Comparison of ENCODE assay signal across 22 cellular contexts in genomic region chr2:241213036-241213435, GRCh38. TPM values are rescaled to one million over a fixed set of nuclear protein-coding genes. Genes with fewer than 3 reads are reported as not detected.
A peak's percentile ranks its signal among the peaks of the same experiment; 100 is the strongest.
DNase-seq lines count a peak whose midpoint lies in the region; ATAC-seq, FAIRE-seq and TF ChIP-seq lines count a peak whose summit lies in the region.
"Had no signal": no experiment of that assay in that cellular context is flagged by ENCODE, and none has a peak within 500 bp of the region (broad histone marks: within the 10 kb centered on the region; RNA-seq: fewer than 3 reads in every experiment).

No MANE protein-coding gene starts in this region.

- TF ChIP-seq RAD21 in HepG2 (CRISPR knock-in tag; IDR thresholded peaks at IDR 0.05), result no peak

- no peak overlapping the region for H3K4me3 ChIP-seq in HepG2 (replicated peaks in 1 of 3; ENCODE audit: insufficient read depth in 1 of 3, low read depth in 2 of 3, low read length in 3 of 3)
- H3K4me3 ChIP-seq in right lobe of liver, result no peak overlapping the region
- no peak overlapping the region for H3K4me3 ChIP-seq in psoas muscle
- H3K4me3 ChIP-seq: GM12878 had no signal

- H3K27me3 ChIP-seq in HepG2 (ENCODE audit: control insufficient read depth in 1 of 2, insufficient read depth in 2 of 2, low read length in 2 of 2) (peaks cover 25 to 54% of the 10 kb centered on the region in 2 experiments), right lobe of liver (no peaks in the 10 kb centered on the region), psoas muscle (ENCODE audit: insufficient read depth in 3 of 3, low read length in 2 of 3) (no peaks in the 10 kb centered on the region)
- H3K27me3 ChIP-seq: BE2C had no signal

- no peaks in the 10 kb centered on the region for H3K9me3 Mint-ChIP-seq in neural crest cell
- no peaks in the 10 kb centered on the region for H3K9me3 Mint-ChIP-seq in progenitor cell of endocrine pancreas (ENCODE audit: low read depth)
- H3K9me3 Mint-ChIP-seq: CD4-positive, CD25-positive, alpha-beta regulatory T cell; CD8-positive, alpha-beta memory T cell; H9 had no signal

- no peaks in the 10 kb centered on the region for H3K79me2 ChIP-seq in HepG2 (ENCODE audit: insufficient read depth, low read length)

- H3K9ac ChIP-seq in HepG2 (ENCODE audit: insufficient read depth, low read depth, low read length), result no peak overlapping the region

- intact Hi-C loops in HepG2 (cut with micrococcal nuclease; ENCODE audit: unreplicated experiment) (no loop called here), right lobe of liver (cut with DNase I) (no loop called here), psoas muscle (cut with DNase I) (no loop called here)

- no peaks in the 10 kb centered on the region for H3K36me3 Mint-ChIP-seq in neural crest cell (ENCODE audit: low read depth)
- no peaks in the 10 kb centered on the region for H3K36me3 Mint-ChIP-seq in progenitor cell of endocrine pancreas (ENCODE audit: insufficient read depth)
- H3K36me3 Mint-ChIP-seq: CD4-positive, CD25-positive, alpha-beta regulatory T cell; CD8-positive, alpha-beta memory T cell had no signal

- H3K4me2 ChIP-seq in HepG2 (ENCODE audit: low read depth, low read length), result no peak overlapping the region

- TF ChIP-seq EP300 in HepG2 (IDR thresholded peaks at IDR 0.05; ENCODE audit: low read depth in 2 of 2, low read length in 2 of 2), result no peak
- TF ChIP-seq EP300 in HepG2 (CRISPR knock-in tag; IDR thresholded peaks at IDR 0.05; ENCODE audit: borderline replicate concordance), result no peak

- H4K20me1 ChIP-seq in HepG2 (ENCODE audit: insufficient read depth, low read length), result no peaks in the 10 kb centered on the region

- no peaks in the 10 kb centered on the region for H3K36me3 ChIP-seq in HepG2 (replicated peaks in 1 of 2; ENCODE audit: control insufficient read depth in 1 of 2, insufficient read depth in 2 of 2, low read length in 2 of 2)
- no peaks in the 10 kb centered on the region for H3K36me3 ChIP-seq in right lobe of liver
- H3K36me3 ChIP-seq in psoas muscle (ENCODE audit: insufficient read depth in 1 of 2, low read depth in 1 of 2), result no peaks in the 10 kb centered on the region
- H3K36me3 ChIP-seq: BE2C had no signal

- CTCF ChIA-PET in HepG2 (lab: Yijun Ruan, JAX; ENCODE audit: low intra/inter-chr PET ratio, low total read pairs), result no interaction called here

- H3K4me1 ChIP-seq in HepG2 (ENCODE audit: insufficient read depth, low read length) (peaks cover 39% of the 10 kb centered on the region), right lobe of liver (no peaks in the 10 kb centered on the region), psoas muscle (no peaks in the 10 kb centered on the region)
- H3K4me1 ChIP-seq: BE2C had no signal

- H3K4me3 Mint-ChIP-seq in neural crest cell (peak overlapping the region; percentile 51), progenitor cell of endocrine pancreas (ENCODE audit: low read depth) (no peak overlapping the region)
- H3K4me3 Mint-ChIP-seq: CD8-positive, alpha-beta memory T cell; H9 had no signal

- no peak for ATAC-seq in HepG2
- no peak for ATAC-seq in right lobe of liver
- ATAC-seq in psoas muscle, result no peak
- ATAC-seq: GM12878 had no signal

- H3K9me3 ChIP-seq in HepG2 (ENCODE audit: low read length), result no peaks in the 10 kb centered on the region
- no peaks in the 10 kb centered on the region for H3K9me3 ChIP-seq in right lobe of liver
- H3K9me3 ChIP-seq in psoas muscle, result no peaks in the 10 kb centered on the region
- H3K9me3 ChIP-seq: BE2C had no signal

- no peak overlapping the region for H3K27ac ChIP-seq in HepG2 (ENCODE audit: extremely low read length, insufficient read depth, low read length)
- H3K27ac ChIP-seq in right lobe of liver, result no peak overlapping the region
- H3K27ac ChIP-seq in psoas muscle, result no peak overlapping the region
- H3K27ac ChIP-seq: HL-60 had no signal

- FAIRE-seq in HepG2 (lab: Jason Lieb, UNC), result no peak
- FAIRE-seq: A204.1, GM12878, H1, HTR-8/SVneo had no signal

- no peak overlapping the region for H2AFZ ChIP-seq in HepG2 (ENCODE audit: low read length)

- TF ChIP-seq POLR2A in HepG2 (IDR thresholded peaks at IDR 0.05; ENCODE audit: insufficient read depth in 1 of 2, low read depth in 2 of 2, low read length in 2 of 2), result no peak
- no peak for TF ChIP-seq POLR2A in right lobe of liver (IDR thresholded peaks at IDR 0.05)

- TF ChIP-seq CTCF in HepG2 (CRISPR knock-in tag; IDR thresholded peaks at IDR 0.05) (no peak), right lobe of liver (IDR thresholded peaks at IDR 0.05) (no peak), neural crest cell (conservative IDR thresholded peaks at IDR 0.05) (no peak), psoas muscle (IDR thresholded peaks at IDR 0.05) (no peak), progenitor cell of endocrine pancreas (IDR thresholded peaks at IDR 0.05; ENCODE audit: unreplicated experiment) (no peak)

- DNase-seq in HepG2 (ENCODE audit: low spot score) (no peak), right lobe of liver (no peak), LHCN-M2 (ENCODE audit: low read depth) (peak; percentile 51), neural crest cell (ENCODE audit: low read depth, low spot score) (no peak), psoas muscle (no peak), progenitor cell of endocrine pancreas (ENCODE audit: low spot score, unreplicated experiment) (no peak)
- DNase-seq: ACHN; BE2C; C1 segment of cervical spinal cord; CD4-positive, CD25-positive, alpha-beta regulatory T cell; CD8-positive, alpha-beta memory T cell; COR-L47; DMS 273 treated with DMSO at 0.1 percent for 48 hours; DMS53; DND-41; EL; H9 had no signal

- 60% methylated on average over 12 of the region's 13 CpGs for WGBS in HepG2 (ENCODE audit: low lambda C conversion rate)
- WGBS in right lobe of liver (ENCODE audit: insufficient coverage, low coverage, low lambda C conversion rate, missing lambda C conversion rate), result 89% methylated on average over 3 of the region's 13 CpGs
- WGBS in psoas muscle, 3 donors, result 37 to 55% (median 40%) methylated on average over 12 to 13 of the region's 13 CpGs

- no peaks in the 10 kb centered on the region for H3K4me1 Mint-ChIP-seq in neural crest cell
- H3K4me1 Mint-ChIP-seq in progenitor cell of endocrine pancreas (ENCODE audit: low read depth), result no peaks in the 10 kb centered on the region

- BruUV-seq in HepG2 (replicated peaks; lab: Mats Ljungman, UMichigan), result no TSS peak

- H3K27me3 Mint-ChIP-seq in neural crest cell (ENCODE audit: low read depth) (peaks cover 7% of the 10 kb centered on the region), progenitor cell of endocrine pancreas (peaks cover 27% of the 10 kb centered on the region)

- in situ Hi-C loops in HepG2 (cut with HindIII; ENCODE audit: extremely low pct_ligation_motif_present, low pct_unique_long_range_greater_than_20kb), result loop anchor here (25.0 kb wide), 1 partner anchor 651 kb away; the partner anchor contains the start of genes ANKMY1, DUSP28 and RNPEPL1

- POLR2A ChIA-PET in HepG2 (lab: Yijun Ruan, JAX), result no interaction called here

- H3K27ac Mint-ChIP-seq in neural crest cell (ENCODE audit: unreplicated experiment) (no peak overlapping the region), progenitor cell of endocrine pancreas (no peak overlapping the region)
- H3K27ac Mint-ChIP-seq: CD4-positive, CD25-positive, alpha-beta regulatory T cell; CD8-positive, alpha-beta memory T cell; H9 had no signal

TF ChIP-seq in HepG2, 621 proteins besides CTCF, POLR2A, EP300 and RAD21 (continues in another document):
- no peak for TF ChIP-seq MED1 (CRISPR knock-in tag; IDR thresholded peaks at IDR 0.05)
- no peak for TF ChIP-seq JARID2 (CRISPR knock-in tag; IDR thresholded peaks at IDR 0.05; ENCODE audit: insufficient replicate concordance)
- TF ChIP-seq AGO2 (optimal IDR thresholded peaks at IDR 0.05; ENCODE audit: low read depth, low read length), result peak; percentile 32
- no peak for TF ChIP-seq ZNF335 (CRISPR knock-in tag; IDR thresholded peaks at IDR 0.05)

RNA-seq across cellular contexts. Expression of gene ANO7, which starts 24.6 kb away (rescaled TPM):
- total RNA-seq in HepG2 (2016; rRNA removed; fragmentation: Illumina TruSeq; extraction: Trizol) (3.7 and 4.9 TPM in 2 replicates), right lobe of liver (1 to 10 TPM in 3 of 6 experiments, under 1 TPM in 3; 0.61 to 2.4 (median 0.97) TPM), LHCN-M2 (2014; rRNA removed) (0.29 and 1.6 TPM in 2 replicates), neural crest cell (3.2 TPM in 2 replicates), psoas muscle (1 to 10 TPM in 1 of 4 donors, under 1 TPM in 3; 0.36 to 1.8 (median 0.64) TPM), progenitor cell of endocrine pancreas (2.5 and 3.0 TPM in 2 replicates)
- total RNA-seq in HepG2 (2016; cell fraction: cytosol; rRNA removed; fragmentation: Illumina TruSeq; extraction: Trizol; ENCODE audit: low read depth), result 1.7 and 1.9 TPM in 2 replicates
- 2.9 and 5.5 TPM in 2 replicates for total RNA-seq in HepG2 (2016; cell fraction: insoluble cytoplasmic fraction; rRNA removed; fragmentation: Illumina TruSeq; extraction: Trizol)
- total RNA-seq in HepG2 (2016; cell fraction: membrane; rRNA removed; fragmentation: Illumina TruSeq; extraction: Trizol), result 3.2 and 4.1 TPM in 2 replicates
- 4.7 and 5.1 TPM in 2 replicates for total RNA-seq in HepG2 (2016; cell fraction: nucleus; rRNA removed; fragmentation: Illumina TruSeq; extraction: Trizol)
- polyA plus RNA-seq in HepG2 (2011; rRNA removed) (4.1 and 4.9 TPM in 2 replicates), psoas muscle (under 1 TPM; 0.22 to 0.55 (median 0.34) TPM)
- polyA plus RNA-seq in HepG2 (2011; cell fraction: cytosol; rRNA removed), result 2.9 and 3.9 TPM in 2 replicates
- polyA plus RNA-seq in HepG2 (2011; cell fraction: nucleus; rRNA removed), result 29.8 and 33.6 TPM in 2 replicates
- 8.8 and 10.8 TPM in 2 replicates for polyA plus RNA-seq in HepG2 (2012)
- 3.3 and 3.8 TPM in 2 replicates for polyA plus RNA-seq in HepG2 (2016; cell fraction: cytosol; fragmentation: Illumina TruSeq; extraction: Trizol; ENCODE audit: low read depth)
- 7.5 and 11.5 TPM in 2 replicates for polyA plus RNA-seq in HepG2 (2016; cell fraction: insoluble cytoplasmic fraction; fragmentation: Illumina TruSeq; extraction: Trizol; ENCODE audit: low read depth)
- polyA plus RNA-seq in HepG2 (2016; cell fraction: membrane; fragmentation: Illumina TruSeq; extraction: Trizol; ENCODE audit: low read depth), result 7.5 and 8.6 TPM in 2 replicates
- 14.9 and 15.8 TPM in 2 replicates for polyA plus RNA-seq in HepG2 (2016; cell fraction: nucleus; fragmentation: Illumina TruSeq; extraction: Trizol; ENCODE audit: insufficient read depth, low read depth)
- 1.1 and 16.7 TPM in 2 replicates for polyA minus RNA-seq in HepG2 (2011; rRNA and poly(A)+ RNA removed; ENCODE audit: low replicate concordance)
- polyA minus RNA-seq in HepG2 (2011; cell fraction: cytosol; rRNA and poly(A)+ RNA removed), result 5.1 and 8.4 TPM in 2 replicates
- polyA minus RNA-seq in HepG2 (2011; cell fraction: nucleus; rRNA and poly(A)+ RNA removed), result 13.8 and 18.4 TPM in 2 replicates
- polyA plus RNA-seq in LHCN-M2 (2012), result 1.5 TPM
- polyA plus RNA-seq: CD4-positive, CD25-positive, alpha-beta regulatory T cell; CD8-positive, alpha-beta memory T cell had no signal
